ENCODE assay signal across 8 cellular contexts in the genomic region with DNA sequence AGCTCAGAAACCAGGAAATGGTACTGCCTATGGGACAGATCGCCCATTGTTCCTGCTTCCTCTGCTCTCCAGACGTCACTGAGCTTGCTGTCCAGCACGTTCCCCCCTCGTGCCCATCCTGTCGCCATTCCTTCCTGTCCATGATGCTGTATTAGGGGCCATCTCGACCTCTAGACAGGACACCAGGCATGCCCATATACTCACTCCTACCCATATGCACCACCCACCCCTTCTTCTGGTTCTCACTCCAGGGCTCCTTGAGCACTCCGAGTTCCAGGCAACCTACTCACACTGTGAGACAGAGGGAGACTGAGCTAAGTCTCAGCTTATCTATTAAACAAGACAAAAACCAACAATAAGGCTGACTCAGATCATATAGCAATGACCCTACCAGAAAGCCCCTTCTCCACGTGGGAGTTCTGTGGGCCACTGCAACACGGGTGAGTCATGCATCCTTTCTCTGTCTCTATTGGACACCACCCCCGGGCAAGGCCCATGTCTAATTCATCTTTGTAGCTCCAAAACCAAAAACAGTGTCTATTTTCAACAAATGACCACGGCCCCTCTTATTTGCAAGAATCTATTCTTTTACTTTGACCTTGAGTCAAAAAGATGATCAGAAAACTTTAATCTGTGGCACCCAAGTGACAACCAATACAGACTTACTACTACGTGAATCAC.
A peak's percentile ranks its signal among the peaks of the same experiment; 100 is the strongest.
DNase-seq lines count a peak whose midpoint lies in the region; ATAC-seq and TF ChIP-seq lines count a peak whose summit lies in the region.

No MANE protein-coding gene starts in this region.

- H3K27ac ChIP-seq in adrenal gland (peak overlapping the region in 2 of 5 donors; percentile 58 to 83), hepatocyte (peak overlapping the region; percentile 58), stomach (peak overlapping the region in 4 of 5 donors; percentile 13 to 60 (median 51)), OCI-LY7 (ENCODE audit: low read depth, low read length, poor library complexity, severe bottlenecking) (no peak overlapping the region)

- H2AFZ ChIP-seq in hepatocyte (no peak overlapping the region), OCI-LY7 (ENCODE audit: low read length) (no peak overlapping the region)

- H3K36me3 ChIP-seq in adrenal gland (replicated peaks in 1 of 2) = no peaks in the 10 kb centered on the region
- no peaks in the 10 kb centered on the region for H3K36me3 ChIP-seq in hepatocyte (replicated peaks; ENCODE audit: insufficient read depth, low read depth)
- peaks cover 0 to 8% (median 5%) of the 10 kb centered on the region in 4 donors for H3K36me3 ChIP-seq in stomach
- H3K36me3 ChIP-seq in OCI-LY7 (ENCODE audit: insufficient read depth, low read length) = no peaks in the 10 kb centered on the region

- BruUV-seq in OCI-LY7 (replicated peaks; lab: Mats Ljungman, UMichigan) = no TSS peak

- POLR2A ChIA-PET in OCI-LY7 (lab: Charles Lee) = interaction anchor here (1.0 kb wide), 1 partner anchor 14 kb away, joined by 6 read pairs; no protein-coding TSS in a partner anchor

- TF ChIP-seq CTCF in adrenal gland (IDR thresholded peaks at IDR 0.05) (no peak), hepatocyte (IDR thresholded peaks at IDR 0.05; ENCODE audit: poor library complexity) (no peak), stomach (IDR thresholded peaks at IDR 0.05) (no peak), OCI-LY7 (conservative IDR thresholded peaks at IDR 0.05; ENCODE audit: low read length) (no peak)

- H4K20me1 ChIP-seq in hepatocyte (ENCODE audit: insufficient read depth, poor library complexity, severe bottlenecking) (no peaks in the 10 kb centered on the region), OCI-LY7 (ENCODE audit: insufficient read depth, low read length) (no peaks in the 10 kb centered on the region)

- 57 to 77% (median 65%) methylated on average over 12 of the region's 12 CpGs for WGBS in adrenal gland, 4 donors
- 71% methylated on average over 12 of the region's 12 CpGs for WGBS in hepatocyte (ENCODE audit: low lambda C conversion rate, missing lambda C conversion rate)
- WGBS in stomach, 5 donors = 61 to 68% (median 66%) methylated on average over 12 of the region's 12 CpGs

- TF ChIP-seq POLR2A in adrenal gland (IDR thresholded peaks at IDR 0.05) (no peak), stomach (IDR thresholded peaks at IDR 0.05) (no peak)

- no peaks in the 10 kb centered on the region for H3K79me2 ChIP-seq in hepatocyte
- H3K79me2 ChIP-seq in OCI-LY7 (ENCODE audit: insufficient read depth, low read depth, low read length) = no peaks in the 10 kb centered on the region

- ATAC-seq in GM18520 (IDR thresholded peaks at IDR 0.05; ENCODE audit: unreplicated experiment) = peak; percentile 81
- ATAC-seq in HG03045 (IDR thresholded peaks at IDR 0.05; ENCODE audit: unreplicated experiment) = peak; percentile 76

- DNase-seq in adrenal gland (peak in 6 of 7 donors; percentile 34 to 80 (median 56)), hepatocyte (ENCODE audit: low spot score) (peak; percentile 51), stomach (no peak), DMS79 treated with DMSO at 0.1 percent for 48 hours (lab: John Stamatoyannopoulos, UW) (no peak), OCI-LY7 (ENCODE audit: low spot score) (no peak)
- DNase-seq in effector CD8-positive, alpha-beta T cell (lab: John Stamatoyannopoulos, UW) = no peak

- no peaks in the 10 kb centered on the region for H3K9me2 ChIP-seq in hepatocyte (replicated peaks; ENCODE audit: insufficient read depth)
- H3K9me2 ChIP-seq in OCI-LY7 (ENCODE audit: insufficient read depth, low read length) = no peaks in the 10 kb centered on the region

- no peak overlapping the region for H3K4me3 ChIP-seq in adrenal gland
- H3K4me3 ChIP-seq in hepatocyte = no peak overlapping the region
- H3K4me3 ChIP-seq in stomach = no peak overlapping the region
- no peak overlapping the region for H3K4me3 ChIP-seq in OCI-LY7 (ENCODE audit: low read depth, low read length, poor library complexity, severe bottlenecking)

- H3K4me1 ChIP-seq in adrenal gland (replicated peaks in 1 of 2) (peaks cover 0 to 14% of the 10 kb centered on the region in 2 donors), hepatocyte (ENCODE audit: insufficient read depth) (peaks cover 7% of the 10 kb centered on the region), stomach (peaks cover 12 to 39% (median 27%) of the 10 kb centered on the region in 4 donors), OCI-LY7 (ENCODE audit: insufficient read depth, low read length, poor library complexity, severe bottlenecking) (no peaks in the 10 kb centered on the region)

- H3K9me3 ChIP-seq in adrenal gland (replicated peaks in 1 of 3) = no peaks in the 10 kb centered on the region
- H3K9me3 ChIP-seq in hepatocyte (ENCODE audit: low read depth) = no peaks in the 10 kb centered on the region
- no peaks in the 10 kb centered on the region for H3K9me3 ChIP-seq in stomach
- no peaks in the 10 kb centered on the region for H3K9me3 ChIP-seq in OCI-LY7 (ENCODE audit: low read length)

- TF ChIP-seq EP300 in stomach (IDR thresholded peaks at IDR 0.05) = no peak

- CTCF ChIA-PET in OCI-LY7 (lab: Charles Lee; ENCODE audit: unreplicated experiment) = no interaction called here

- no peaks in the 10 kb centered on the region for H3K27me3 ChIP-seq in adrenal gland
- no peaks in the 10 kb centered on the region for H3K27me3 ChIP-seq in hepatocyte
- no peaks in the 10 kb centered on the region for H3K27me3 ChIP-seq in stomach

- intact Hi-C loops in adrenal gland (cut with DNase I) = no loop called here
- intact Hi-C loops in stomach (cut with DNase I; ENCODE audit: low total_unique reads) = no loop called here
- intact Hi-C loops in OCI-LY7 (cut with micrococcal nuclease; ENCODE audit: unreplicated experiment) = no loop called here

- no peak overlapping the region for H3K4me2 ChIP-seq in hepatocyte
- H3K4me2 ChIP-seq in OCI-LY7 (ENCODE audit: low read length) = no peak overlapping the region

Comparison
In these comparisons a context has a peak if more than half of its experiments do, and no peak if none do; other contexts are left out.
1. DNase-seq: peak in adrenal gland (6 of 7) and hepatocyte (single experiment); none in stomach (single experiment), DMS79 treated with DMSO at 0.1 percent for 48 hours (single experiment), effector CD8-positive, alpha-beta T cell (single experiment) and OCI-LY7 (single experiment).